12 cellular contexts compared by ENCODE assay signal in genomic region chr5:106862450-106863193, GRCh38.
A peak's percentile ranks its signal among the peaks of the same experiment; 100 is the strongest.
DNase-seq lines count a peak whose midpoint lies in the region; ATAC-seq, FAIRE-seq and TF ChIP-seq lines count a peak whose summit lies in the region.
"Had no signal": no experiment of that assay in that cellular context is flagged by ENCODE, and none has a peak within 500 bp of the region (broad histone marks: within the 10 kb centered on the region; RNA-seq: fewer than 3 reads in every experiment).

No MANE protein-coding gene starts in this region.

- FAIRE-seq in kidney (lab: Jason Lieb, UNC), result no peak

- H3K4me1 ChIP-seq in kidney (ENCODE audit: control insufficient read depth in 1 of 2, insufficient read depth in 1 of 2, low read depth in 1 of 2, low read length in 2 of 2), result peaks cover 0 to 6% of the 10 kb centered on the region in 2 donors
- H3K4me1 ChIP-seq: thyroid gland had no signal

- H3K4me1 Mint-ChIP-seq in nephron progenitor cell, result peaks cover 20% of the 10 kb centered on the region

- intact Hi-C loops in kidney (cut with DNase I), result no loop called here

- no peak overlapping the region for H3K4me3 Mint-ChIP-seq in nephron progenitor cell

- no peaks in the 10 kb centered on the region for H3K9me3 ChIP-seq in kidney (ENCODE audit: control insufficient read depth in 1 of 2, low read length in 2 of 2)
- H3K9me3 ChIP-seq: thyroid gland had no signal

- DNase-seq in NCI-H146 treated with DMSO at 0.1 percent for 48 hours (lab: John Stamatoyannopoulos, UW; ENCODE audit: unreplicated experiment), result peak; percentile 25
- DNase-seq in astrocyte of the spinal cord (ENCODE audit: low read depth, low spot score), result peak; percentile 93
- DNase-seq in myocyte (ENCODE audit: low read depth), result peak; percentile 73
- no peak for DNase-seq in GOT3 (lab: John Stamatoyannopoulos, UW)
- no peak for DNase-seq in nephron progenitor cell
- no peak for DNase-seq in kidney
- DNase-seq: caudate nucleus, DMS79 treated with DMSO at 0.1 percent for 48 hours, foreskin melanocyte, T-helper 2 cell, thyroid gland had no signal

- H3K27ac ChIP-seq in kidney (ENCODE audit: low read depth in 2 of 2, low read length in 2 of 2), result no peak overlapping the region
- H3K27ac ChIP-seq: thyroid gland had no signal

- TF ChIP-seq CTCF in astrocyte of the spinal cord (IDR thresholded peaks at IDR 0.05; ENCODE audit: low read depth, low read length) (no peak), nephron progenitor cell (IDR thresholded peaks at IDR 0.05) (no peak), kidney (IDR thresholded peaks at IDR 0.05; ENCODE audit: borderline replicate concordance, extremely low read depth, insufficient read depth) (no peak)

- ATAC-seq in GM18868 (IDR thresholded peaks at IDR 0.05; ENCODE audit: unreplicated experiment), result peak; percentile 54

- no peaks in the 10 kb centered on the region for H3K36me3 Mint-ChIP-seq in nephron progenitor cell (ENCODE audit: low read depth)

- H3K36me3 ChIP-seq in kidney (ENCODE audit: control insufficient read depth in 1 of 2, insufficient read depth in 2 of 2, low read length in 2 of 2), result no peaks in the 10 kb centered on the region
- H3K36me3 ChIP-seq: thyroid gland had no signal

- no peaks in the 10 kb centered on the region for H3K9me3 Mint-ChIP-seq in nephron progenitor cell

- H3K4me3 ChIP-seq in astrocyte of the spinal cord (ENCODE audit: low read depth, low read length), result no peak overlapping the region
- no peak overlapping the region for H3K4me3 ChIP-seq in kidney (ENCODE audit: low read length in 2 of 2)
- H3K4me3 ChIP-seq: thyroid gland had no signal

- H3K27ac Mint-ChIP-seq in nephron progenitor cell, result no peak overlapping the region

- no peak overlapping the region for H3K9ac ChIP-seq in kidney (ENCODE audit: low read length in 2 of 2)

- no peaks in the 10 kb centered on the region for H3K27me3 Mint-ChIP-seq in nephron progenitor cell (ENCODE audit: low read depth, poor library complexity)

- in situ Hi-C loops in astrocyte of the spinal cord (cut with HindIII; ENCODE audit: low sequenced_read_pairs), result no loop called here

Comparison
In these comparisons a context has a peak if more than half of its experiments do, and no peak if none do; other contexts are left out.
1. DNase-seq: peak in NCI-H146 treated with DMSO at 0.1 percent for 48 hours (single experiment), astrocyte of the spinal cord (single experiment) and myocyte (single experiment); none in GOT3 (single experiment), nephron progenitor cell (single experiment) and kidney (single experiment).